In genomic region chr1:56551691-56552090, GRCh38 we compare ENCODE assay signal across 15 cellular contexts.
DNase-seq lines count a peak whose midpoint lies in the region; ATAC-seq and TF ChIP-seq lines count a peak whose summit lies in the region.
"Had no signal": no experiment of that assay in that cellular context is flagged by ENCODE, and none has a peak within 500 bp of the region (broad histone marks: within the 10 kb centered on the region; RNA-seq: fewer than 3 reads in every experiment).

No MANE protein-coding gene starts in this region.

- H3K4me3 ChIP-seq in retinal pigment epithelial cell (ENCODE audit: low read length): no peak overlapping the region
- H3K4me3 ChIP-seq: adrenal gland, PC-9 had no signal

- DNase-seq in NCI-H2107 treated with DMSO at 0.1 percent for 48 hours (lab: John Stamatoyannopoulos, UW; ENCODE audit: unreplicated experiment) (peak; percentile 80), NCI-H2107 (lab: John Stamatoyannopoulos, UW) (no peak), NCI-H446 treated with DMSO at 0.1 percent for 48 hours (lab: John Stamatoyannopoulos, UW) (peak; percentile 68), globus pallidus (ENCODE audit: low spot score) (peak; percentile 77), retinal pigment epithelial cell (ENCODE audit: low read depth) (peak; percentile 87), amniotic stem cell (lab: John Stamatoyannopoulos, UW) (no peak), T-helper 9 cell (no peak)
- DNase-seq: activated CD4-positive, alpha-beta memory T cell treated with anti-CD3 and anti-CD28 coated beads, Interleukin-2, amount 10 ng/mL, durations not matched to agents 7 days and 5 days; adrenal gland; erythroblast; kidney; NCI-H2081 treated with DMSO at 0.1 percent for 48 hours; PC-9; stimulated activated naive CD8-positive, alpha-beta T cell treated with anti-CD3 and anti-CD28 coated beads, Interleukin-15, Interleukin-2, amounts not matched to agents 100 U/mL and 50 U/mL, for 24 hours had no signal

- no peak for TF ChIP-seq CTCF in retinal pigment epithelial cell (conservative IDR thresholded peaks at IDR 0.05; ENCODE audit: low read depth, low read length)

- ATAC-seq in HG02884 (IDR thresholded peaks at IDR 0.05; ENCODE audit: unreplicated experiment): no peak
- ATAC-seq: stimulated activated naive CD8-positive, alpha-beta T cell treated with anti-CD3 and anti-CD28 coated beads, Interleukin-15, Interleukin-2, amounts not matched to agents 100 U/mL and 50 U/mL, for 24 hours had no signal

Comparison
In these comparisons a context has a peak if more than half of its experiments do, and no peak if none do; other contexts are left out.
1. DNase-seq: peak in NCI-H2107 treated with DMSO at 0.1 percent for 48 hours (single experiment), NCI-H446 treated with DMSO at 0.1 percent for 48 hours (single experiment), globus pallidus (single experiment) and retinal pigment epithelial cell (single experiment); none in NCI-H2107 (single experiment), amniotic stem cell (single experiment) and T-helper 9 cell (single experiment).